ENCODE assay signal across 9 cellular contexts in genomic region chr6:18121580-18122127, GRCh38. TPM values are rescaled to one million over a fixed set of nuclear protein-coding genes. Genes with fewer than 3 reads are reported as not detected.
DNase-seq lines count a peak whose midpoint lies in the region; ATAC-seq and TF ChIP-seq lines count a peak whose summit lies in the region.
"Had no signal": no experiment of that assay in that cellular context is flagged by ENCODE, and none has a peak within 500 bp of the region (broad histone marks: within the 10 kb centered on the region; RNA-seq: fewer than 3 reads in every experiment).

No MANE protein-coding gene starts in this region.

- no peak overlapping the region for H3K27ac Mint-ChIP-seq in activated CD4-positive, alpha-beta memory T cell treated with anti-CD3 and anti-CD28 coated beads for 36 hours

- peaks cover 24% of the 10 kb centered on the region for H3K27me3 Mint-ChIP-seq in activated CD4-positive, alpha-beta memory T cell treated with anti-CD3 and anti-CD28 coated beads for 36 hours

- no peaks in the 10 kb centered on the region for H3K9me3 ChIP-seq in upper lobe of left lung

- peak overlapping the region; percentile 30 for H3K4me3 Mint-ChIP-seq in activated CD4-positive, alpha-beta memory T cell treated with anti-CD3 and anti-CD28 coated beads for 36 hours

- peaks cover 13% of the 10 kb centered on the region for H3K4me1 Mint-ChIP-seq in activated CD4-positive, alpha-beta memory T cell treated with anti-CD3 and anti-CD28 coated beads for 36 hours (ENCODE audit: low read depth)

- TF ChIP-seq POLR2A in upper lobe of left lung (IDR thresholded peaks at IDR 0.05), result no peak

- CTCF ChIA-PET in activated CD4-positive, alpha-beta memory T cell treated with anti-CD3 and anti-CD28 coated beads for 36 hours (lab: Charles Lee), result interaction anchor here (0.5 to 1.1 kb wide), 3 partner anchors 45 to 150 kb away, joined by 3 to 4 read pairs (median 3); partner anchors contain the start of gene KIF13A

- 78 to 82% methylated on average over 18 to 19 of the region's 19 CpGs for WGBS in upper lobe of left lung, 2 donors

- H3K4me1 ChIP-seq in upper lobe of left lung, result peaks cover 7 to 15% (median 13%) of the 10 kb centered on the region in 4 donors

- H3K4me3 ChIP-seq in upper lobe of left lung, result peak overlapping the region in 3 of 4 donors; percentile 56 to 68 (median 65)

- no peak for TF ChIP-seq CTCF in upper lobe of left lung (IDR thresholded peaks at IDR 0.05)

- H3K27ac ChIP-seq in upper lobe of left lung, result peak overlapping the region in 1 of 4 donors; percentile 64

- ATAC-seq in Right ventricle myocardium inferior (peak; percentile 4), Right ventricle myocardium superior (ENCODE audit: poor library complexity) (no peak), upper lobe of left lung (ENCODE audit: low FRiP score in 2 of 2) (no peak), HG03469 (IDR thresholded peaks at IDR 0.05; ENCODE audit: unreplicated experiment) (no peak), GM21717 (IDR thresholded peaks at IDR 0.05; ENCODE audit: unreplicated experiment) (no peak)

- peaks cover 8% of the 10 kb centered on the region for H3K9me3 Mint-ChIP-seq in activated CD4-positive, alpha-beta memory T cell treated with anti-CD3 and anti-CD28 coated beads for 36 hours

- POLR2A ChIA-PET in activated CD4-positive, alpha-beta memory T cell treated with anti-CD3 and anti-CD28 coated beads for 36 hours (lab: Charles Lee), result no interaction called here

- intact Hi-C loops in Right ventricle myocardium inferior (cut with DNase I) (loop anchor here (2.0 to 10.0 kb wide), 5 partner anchors 135 to 964 kb away; partner anchors contain the start of gene KIF13A), Right ventricle myocardium superior (cut with DNase I) (loop anchor here (5.0 to 10.0 kb wide), 2 partner anchors 134 to 287 kb away; partner anchors contain the start of gene KIF13A)
- intact Hi-C loops in activated CD4-positive, alpha-beta memory T cell treated with anti-CD3 and anti-CD28 coated beads for 36 hours (cut with micrococcal nuclease), result loop anchor here (1.0 to 10.0 kb wide), 4 partner anchors 32 to 965 kb away; no protein-coding TSS in a partner anchor

- peaks cover 4% of the 10 kb centered on the region for H3K36me3 Mint-ChIP-seq in activated CD4-positive, alpha-beta memory T cell treated with anti-CD3 and anti-CD28 coated beads for 36 hours

- H3K27me3 ChIP-seq in upper lobe of left lung, result no peaks in the 10 kb centered on the region

- no peak for DNase-seq in Right ventricle myocardium inferior (ENCODE audit: missing footprints)
- DNase-seq in Right ventricle myocardium superior, result no peak
- peak; percentile 9 for DNase-seq in activated CD4-positive, alpha-beta memory T cell treated with anti-CD3 and anti-CD28 coated beads for 36 hours
- peak; percentile 15 for DNase-seq in left kidney (ENCODE audit: low read depth, low spot score)
- DNase-seq in upper lobe of left lung, result peak in 1 of 2 donors; percentile 29
- DNase-seq in kidney glomerular epithelial cell (lab: John Stamatoyannopoulos, UW), result no peak
- DNase-seq: NCI-H226 had no signal

- TF ChIP-seq EP300 in upper lobe of left lung (IDR thresholded peaks at IDR 0.05), result no peak

- no peaks in the 10 kb centered on the region for H3K36me3 ChIP-seq in upper lobe of left lung

RNA-seq across cellular contexts. Expression of gene NHLRC1, which starts 0.8 kb away (rescaled TPM):
- total RNA-seq in Right ventricle myocardium inferior, result 1.2 TPM
- 1.2 TPM for total RNA-seq in Right ventricle myocardium superior
- under 1 TPM; 0.10 to 0.19 TPM for total RNA-seq in activated CD4-positive, alpha-beta memory T cell treated with anti-CD3 and anti-CD28 coated beads for 36 hours
- 1 to 10 TPM in 4 of 6 donors, not detected in 2; 1.9 to 4.1 (median 3.0) TPM for total RNA-seq in upper lobe of left lung

RNA-seq across cellular contexts. Expression of gene TPMT, which starts 33.2 kb away (rescaled TPM):
- 12.0 TPM for total RNA-seq in Right ventricle myocardium inferior
- total RNA-seq in Right ventricle myocardium superior, result 12.2 TPM
- total RNA-seq in activated CD4-positive, alpha-beta memory T cell treated with anti-CD3 and anti-CD28 coated beads for 36 hours, result 1 to 10 TPM; 7.7 to 7.8 TPM
- total RNA-seq in upper lobe of left lung, result 10 to 100 TPM in 4 of 6 donors, 1 to 10 TPM in 2; 5.2 to 12.2 (median 10.7) TPM

RNA-seq across cellular contexts. Expression of gene KDM1B, which starts 33.6 kb away (rescaled TPM):
- total RNA-seq in Right ventricle myocardium inferior, result 13.0 TPM
- total RNA-seq in Right ventricle myocardium superior, result 13.2 TPM
- total RNA-seq in activated CD4-positive, alpha-beta memory T cell treated with anti-CD3 and anti-CD28 coated beads for 36 hours, result 10 to 100 TPM; 17.5 to 18.5 TPM
- total RNA-seq in upper lobe of left lung, result 10 to 100 TPM; 13.0 to 29.0 (median 22.0) TPM

Comparison
In these comparisons a context has a peak if more than half of its experiments do, and no peak if none do; other contexts are left out.
1. DNase-seq: peak in activated CD4-positive, alpha-beta memory T cell treated with anti-CD3 and anti-CD28 coated beads for 36 hours (single experiment) and left kidney (single experiment); none in Right ventricle myocardium inferior (single experiment), Right ventricle myocardium superior (single experiment) and kidney glomerular epithelial cell (single experiment).